In the genomic region with DNA sequence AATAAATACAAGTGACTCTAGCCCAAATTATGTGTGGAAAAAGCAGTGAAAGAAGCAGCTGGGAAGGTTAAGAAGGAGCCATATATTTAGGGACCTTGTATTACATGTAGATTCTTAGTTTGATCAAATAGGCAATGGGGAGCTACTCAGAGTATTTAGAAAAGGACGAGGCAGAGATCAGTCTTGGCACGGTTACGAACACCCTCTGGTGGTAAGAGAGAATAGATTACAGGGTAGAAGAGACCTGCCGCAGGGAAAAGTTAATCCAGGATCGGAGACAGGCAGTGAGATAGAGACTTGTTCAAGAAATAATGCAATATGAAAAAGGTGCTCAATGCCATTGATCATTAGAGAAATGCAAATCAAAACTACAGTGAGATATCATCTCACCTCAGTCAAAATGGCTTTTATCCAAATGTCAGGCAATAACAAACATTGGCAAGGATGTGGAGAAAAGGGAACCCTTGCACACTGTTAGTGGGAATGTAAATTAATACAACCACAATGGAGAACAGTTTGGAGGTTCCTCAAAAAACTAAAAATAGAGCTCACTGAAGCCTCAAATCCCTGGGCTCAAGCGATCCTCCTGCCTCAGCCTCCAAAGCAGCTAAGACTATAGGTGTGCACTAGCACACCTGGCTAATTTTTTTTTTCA, we compare ENCODE assay signal across 1 cellular context.
TF ChIP-seq lines count a peak whose summit lies in the region.

No MANE protein-coding gene starts in this region.

TF ChIP-seq in HEK293T, 16 proteins besides CTCF, POLR2A, EP300 and RAD21:
- TF ChIP-seq BHLHE40 (IDR thresholded peaks at IDR 0.05; ENCODE audit: borderline replicate concordance) = no peak
- no peak for TF ChIP-seq ELF4 (IDR thresholded peaks at IDR 0.05)
